1 cellular context compared by ENCODE assay signal in genomic region chr11:95242202-95242989, GRCh38.
TF ChIP-seq lines count a peak whose summit lies in the region.

No MANE protein-coding gene starts in this region.

TF ChIP-seq in GM23338, 12 proteins besides CTCF, POLR2A, EP300 and RAD21 (continued from another document):
- TF ChIP-seq, protein P1, sequence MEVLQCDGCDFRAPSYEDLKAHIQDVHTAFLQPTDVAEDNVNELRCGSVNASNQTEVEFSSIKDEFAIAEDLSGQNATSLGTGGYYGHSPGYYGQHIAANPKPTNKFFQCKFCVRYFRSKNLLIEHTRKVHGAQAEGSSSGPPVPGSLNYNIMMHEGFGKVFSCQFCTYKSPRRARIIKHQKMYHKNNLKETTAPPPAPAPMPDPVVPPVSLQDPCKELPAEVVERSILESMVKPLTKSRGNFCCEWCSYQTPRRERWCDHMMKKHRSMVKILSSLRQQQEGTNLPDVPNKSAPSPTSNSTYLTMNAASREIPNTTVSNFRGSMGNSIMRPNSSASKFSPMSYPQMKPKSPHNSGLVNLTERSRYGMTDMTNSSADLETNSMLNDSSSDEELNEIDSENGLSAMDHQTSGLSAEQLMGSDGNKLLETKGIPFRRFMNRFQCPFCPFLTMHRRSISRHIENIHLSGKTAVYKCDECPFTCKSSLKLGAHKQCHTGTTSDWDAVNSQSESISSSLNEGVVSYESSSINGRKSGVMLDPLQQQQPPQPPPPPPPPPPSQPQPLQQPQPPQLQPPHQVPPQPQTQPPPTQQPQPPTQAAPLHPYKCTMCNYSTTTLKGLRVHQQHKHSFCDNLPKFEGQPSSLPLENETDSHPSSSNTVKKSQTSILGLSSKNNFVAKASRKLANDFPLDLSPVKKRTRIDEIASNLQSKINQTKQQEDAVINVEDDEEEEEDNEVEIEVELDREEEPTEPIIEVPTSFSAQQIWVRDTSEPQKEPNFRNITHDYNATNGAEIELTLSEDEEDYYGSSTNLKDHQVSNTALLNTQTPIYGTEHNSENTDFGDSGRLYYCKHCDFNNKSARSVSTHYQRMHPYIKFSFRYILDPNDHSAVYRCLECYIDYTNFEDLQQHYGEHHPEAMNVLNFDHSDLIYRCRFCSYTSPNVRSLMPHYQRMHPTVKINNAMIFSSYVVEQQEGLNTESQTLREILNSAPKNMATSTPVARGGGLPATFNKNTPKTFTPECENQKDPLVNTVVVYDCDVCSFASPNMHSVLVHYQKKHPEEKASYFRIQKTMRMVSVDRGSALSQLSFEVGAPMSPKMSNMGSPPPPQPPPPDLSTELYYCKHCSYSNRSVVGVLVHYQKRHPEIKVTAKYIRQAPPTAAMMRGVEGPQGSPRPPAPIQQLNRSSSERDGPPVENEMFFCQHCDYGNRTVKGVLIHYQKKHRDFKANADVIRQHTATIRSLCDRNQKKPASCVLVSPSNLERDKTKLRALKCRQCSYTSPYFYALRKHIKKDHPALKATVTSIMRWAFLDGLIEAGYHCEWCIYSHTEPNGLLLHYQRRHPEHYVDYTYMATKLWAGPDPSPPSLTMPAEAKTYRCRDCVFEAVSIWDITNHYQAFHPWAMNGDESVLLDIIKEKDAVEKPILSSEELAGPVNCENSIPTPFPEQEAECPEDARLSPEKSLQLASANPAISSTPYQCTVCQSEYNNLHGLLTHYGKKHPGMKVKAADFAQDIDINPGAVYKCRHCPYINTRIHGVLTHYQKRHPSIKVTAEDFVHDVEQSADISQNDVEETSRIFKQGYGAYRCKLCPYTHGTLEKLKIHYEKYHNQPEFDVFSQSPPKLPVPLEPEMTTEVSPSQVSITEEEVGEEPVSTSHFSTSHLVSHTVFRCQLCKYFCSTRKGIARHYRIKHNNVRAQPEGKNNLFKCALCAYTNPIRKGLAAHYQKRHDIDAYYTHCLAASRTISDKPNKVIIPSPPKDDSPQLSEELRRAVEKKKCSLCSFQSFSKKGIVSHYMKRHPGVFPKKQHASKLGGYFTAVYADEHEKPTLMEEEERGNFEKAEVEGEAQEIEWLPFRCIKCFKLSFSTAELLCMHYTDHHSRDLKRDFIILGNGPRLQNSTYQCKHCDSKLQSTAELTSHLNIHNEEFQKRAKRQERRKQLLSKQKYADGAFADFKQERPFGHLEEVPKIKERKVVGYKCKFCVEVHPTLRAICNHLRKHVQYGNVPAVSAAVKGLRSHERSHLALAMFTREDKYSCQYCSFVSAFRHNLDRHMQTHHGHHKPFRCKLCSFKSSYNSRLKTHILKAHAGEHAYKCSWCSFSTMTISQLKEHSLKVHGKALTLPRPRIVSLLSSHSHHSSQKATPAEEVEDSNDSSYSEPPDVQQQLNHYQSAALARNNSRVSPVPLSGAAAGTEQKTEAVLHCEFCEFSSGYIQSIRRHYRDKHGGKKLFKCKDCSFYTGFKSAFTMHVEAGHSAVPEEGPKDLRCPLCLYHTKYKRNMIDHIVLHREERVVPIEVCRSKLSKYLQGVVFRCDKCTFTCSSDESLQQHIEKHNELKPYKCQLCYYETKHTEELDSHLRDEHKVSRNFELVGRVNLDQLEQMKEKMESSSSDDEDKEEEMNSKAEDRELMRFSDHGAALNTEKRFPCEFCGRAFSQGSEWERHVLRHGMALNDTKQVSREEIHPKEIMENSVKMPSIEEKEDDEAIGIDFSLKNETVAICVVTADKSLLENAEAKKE (CRISPR knock-in tag; IDR thresholded peaks at IDR 0.05) = no peak
- no peak for TF ChIP-seq JUNB (IDR thresholded peaks at IDR 0.05; ENCODE audit: unreplicated experiment)
- TF ChIP-seq REST (IDR thresholded peaks at IDR 0.05; ENCODE audit: unreplicated experiment) = no peak
- TF ChIP-seq EZH2 (IDR thresholded peaks at IDR 0.05; ENCODE audit: low read depth, unreplicated experiment) = no peak
- no peak for TF ChIP-seq STAT1 (IDR thresholded peaks at IDR 0.05; ENCODE audit: unreplicated experiment)
- TF ChIP-seq CREB1 (CRISPR knock-in tag; IDR thresholded peaks at IDR 0.05; ENCODE audit: low read depth) = no peak
